In the genomic region with DNA sequence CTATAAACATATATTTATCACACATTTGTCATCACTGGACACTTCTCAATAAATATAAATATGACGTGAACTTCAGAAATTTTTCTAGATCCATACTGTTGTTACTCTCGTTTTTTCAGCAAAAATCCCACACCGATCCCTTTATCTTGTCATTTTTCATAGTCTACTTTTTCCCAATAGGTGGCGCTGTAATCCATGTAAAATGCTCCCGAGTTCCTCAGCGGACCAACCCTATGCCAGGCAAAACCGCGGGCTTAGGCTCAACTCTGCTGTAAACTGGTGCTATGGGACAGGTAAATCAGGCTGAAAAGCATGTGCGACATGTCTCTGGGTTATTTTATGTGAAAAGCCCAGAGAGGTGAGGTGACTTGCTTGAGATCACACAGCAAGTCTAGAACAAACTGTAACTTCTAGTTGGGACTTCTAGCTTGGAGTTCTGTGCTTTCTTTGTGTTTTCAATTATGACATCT, we compare ENCODE assay signal across 8 cellular contexts.
A peak's percentile ranks its signal among the peaks of the same experiment; 100 is the strongest.
DNase-seq lines count a peak whose midpoint lies in the region; ATAC-seq lines count a peak whose summit lies in the region.

No MANE protein-coding gene starts in this region.

- ATAC-seq in GM19324 (IDR thresholded peaks at IDR 0.05; ENCODE audit: low FRiP score, unreplicated experiment) (peak; percentile 80), HG02588 (IDR thresholded peaks at IDR 0.05; ENCODE audit: unreplicated experiment) (no peak)

- DNase-seq in D341Med (ENCODE audit: low spot score) = peak; percentile 76
- peak; percentile 35 for DNase-seq in HS-5 (ENCODE audit: low read depth)
- DNase-seq in NCI-H82 treated with DMSO at 0.1 percent for 48 hours (lab: John Stamatoyannopoulos, UW; ENCODE audit: unreplicated experiment) = peak; percentile 74
- DNase-seq in brain pericyte (ENCODE audit: low read depth, low spot score) = peak; percentile 10
- DNase-seq in inferior parietal cortex (ENCODE audit: extremely low spot score) = peak; percentile 79
- DNase-seq in stimulated activated CD8-positive, alpha-beta memory T cell treated with anti-CD3 and anti-CD28 coated beads, Interleukin-4, amount 100 ng/mL, for 48 hours = peak; percentile 30

Comparison
In these comparisons a context has a peak if more than half of its experiments do, and no peak if none do; other contexts are left out.
1. DNase-seq: peak in every context shown above with its lines; median percentile 79 in inferior parietal cortex; 76 in D341Med; 74 in NCI-H82 treated with DMSO at 0.1 percent for 48 hours; 35 in HS-5; 30 in stimulated activated CD8-positive, alpha-beta memory T cell treated with anti-CD3 and anti-CD28 coated beads, Interleukin-4, amount 100 ng/mL, for 48 hours; 10 in brain pericyte.